ENCODE assay signal across 8 cellular contexts in genomic region chr11:123111465-123111864, GRCh38. TPM values are rescaled to one million over a fixed set of nuclear protein-coding genes. Genes with fewer than 3 reads are reported as not detected.
DNase-seq lines count a peak whose midpoint lies in the region; ATAC-seq and TF ChIP-seq lines count a peak whose summit lies in the region.

No MANE protein-coding gene starts in this region.

- ATAC-seq in body of pancreas (peak; percentile 73), GM18909 (IDR thresholded peaks at IDR 0.05; ENCODE audit: poor library complexity, unreplicated experiment) (no peak)

- H3K27ac ChIP-seq in GM23248 (peak overlapping the region; percentile 59), body of pancreas (no peak overlapping the region), stomach (peak overlapping the region in 3 of 5 donors; percentile 33 to 78 (median 64))

- H3K36me3 ChIP-seq in GM23248 (ENCODE audit: low read depth) (peaks cover 27% of the 10 kb centered on the region), body of pancreas (replicated peaks in 1 of 2; ENCODE audit: insufficient read depth in 1 of 2, low read depth in 2 of 2) (no peaks in the 10 kb centered on the region), stomach (peaks cover 0 to 7% (median 0%) of the 10 kb centered on the region in 4 donors)

- H3K27ac Mint-ChIP-seq in immature natural killer cell: no peak overlapping the region

- TF ChIP-seq EP300 in stomach (IDR thresholded peaks at IDR 0.05): no peak

- intact Hi-C loops in body of pancreas (cut with DNase I) (loop anchor here (5.0 kb wide), 1 partner anchor 136 kb away; no protein-coding TSS in a partner anchor), stomach (cut with DNase I; ENCODE audit: low total_unique reads) (no loop called here)

- peaks cover 0 to 4% (median 2%) of the 10 kb centered on the region in 3 donors for H3K27me3 Mint-ChIP-seq in immature natural killer cell (ENCODE audit: low read depth in 3 of 3)

- peak; percentile 69 to 92 (median 78) for TF ChIP-seq CTCF in body of pancreas (IDR thresholded peaks at IDR 0.05)
- peak in 5 of 7 experiments; percentile 49 to 76 (median 75) for TF ChIP-seq CTCF in stomach (IDR thresholded peaks at IDR 0.05)

- no peak overlapping the region for H2AFZ ChIP-seq in GM23248

- no peaks in the 10 kb centered on the region for H3K9me3 ChIP-seq in GM23248 (ENCODE audit: low read depth)
- no peaks in the 10 kb centered on the region for H3K9me3 ChIP-seq in body of pancreas
- peaks cover 0 to 10% (median 3%) of the 10 kb centered on the region in 4 donors for H3K9me3 ChIP-seq in stomach

- peak; percentile 29 for DNase-seq in Ammon's horn (ENCODE audit: low spot score)
- peak; percentile 73 for DNase-seq in GM23248
- DNase-seq in NCI-H446 treated with DMSO at 0.1 percent for 48 hours (lab: John Stamatoyannopoulos, UW): peak; percentile 53
- no peak for DNase-seq in body of pancreas
- peak; percentile 9 to 37 (median 33) for DNase-seq in immature natural killer cell
- no peak for DNase-seq in stomach
- DNase-seq in ureter (ENCODE audit: low spot score): no peak

- H3K4me3 ChIP-seq in GM23248: no peak overlapping the region
- H3K4me3 ChIP-seq in body of pancreas: no peak overlapping the region
- H3K4me3 ChIP-seq in stomach: no peak overlapping the region

- in situ Hi-C loops in GM23248 (cut with MboI): loop anchor here (5.0 kb wide), 1 partner anchor 136 kb away; no protein-coding TSS in a partner anchor

- peaks cover 0 to 7% (median 4%) of the 10 kb centered on the region in 3 donors for H3K36me3 Mint-ChIP-seq in immature natural killer cell

- H3K4me1 ChIP-seq in GM23248 (ENCODE audit: insufficient read depth) (peaks cover 12% of the 10 kb centered on the region), body of pancreas (no peaks in the 10 kb centered on the region), stomach (peaks cover 0 to 21% (median 2%) of the 10 kb centered on the region in 4 donors)

- no peaks in the 10 kb centered on the region for H4K20me1 ChIP-seq in GM23248 (ENCODE audit: insufficient read depth)

- H3K27me3 ChIP-seq in GM23248 (replicated peaks; ENCODE audit: insufficient read depth): no peaks in the 10 kb centered on the region
- no peaks in the 10 kb centered on the region for H3K27me3 ChIP-seq in body of pancreas
- no peaks in the 10 kb centered on the region for H3K27me3 ChIP-seq in stomach

- peaks cover 5 to 12% of the 10 kb centered on the region in 2 donors for H3K4me1 Mint-ChIP-seq in immature natural killer cell

- H3K79me2 ChIP-seq in GM23248 (ENCODE audit: insufficient read depth): peaks cover 100% of the 10 kb centered on the region

- no peak overlapping the region for H3K4me3 Mint-ChIP-seq in immature natural killer cell

- peaks cover 80% of the 10 kb centered on the region for H3F3A ChIP-seq in GM23248 (ENCODE audit: insufficient read depth)

- TF ChIP-seq POLR2A in body of pancreas (IDR thresholded peaks at IDR 0.05) (no peak), stomach (IDR thresholded peaks at IDR 0.05) (no peak)

- H3K9ac ChIP-seq in GM23248: peak overlapping the region; percentile 22; the same call in 1 of the 2 replicates

- no peaks in the 10 kb centered on the region for H3K9me2 ChIP-seq in GM23248 (ENCODE audit: insufficient read depth)

- H3K4me2 ChIP-seq in GM23248 (ENCODE audit: unreplicated experiment): no peak overlapping the region

- 56 to 59% methylated on average over 4 of the region's 4 CpGs for WGBS in GM23248 (ENCODE audit: low coverage in 1 of 2, low lambda C conversion rate in 2 of 2, missing lambda C conversion rate in 2 of 2), 2 experiments
- 67 to 69% methylated on average over 4 of the region's 4 CpGs for WGBS in body of pancreas, 2 donors
- 47 to 64% (median 62%) methylated on average over 4 of the region's 4 CpGs for WGBS in stomach, 5 donors

- H3K9me3 Mint-ChIP-seq in immature natural killer cell: no peaks in the 10 kb centered on the region

RNA-seq across cellular contexts. Expression of gene HSPA8, which starts 49.5 kb away (rescaled TPM):
- 2,043 and 2,414 TPM in 2 replicates for total RNA-seq in GM23248 (2014; rRNA removed; shearing (Covaris generic))
- polyA plus RNA-seq in GM23248 (2016; fragmentation: Nextera tagmentation; extraction: Ambion mirVana) (708 and 741 TPM in 2 replicates), immature natural killer cell (1,000 to 10,000 TPM in 1 of 3 donors, 100 to 1,000 TPM in 2; 797 to 1,150 (median 908) TPM), stomach (100 to 1,000 TPM; 187 to 666 (median 428) TPM)
- total RNA-seq in body of pancreas (100 to 1,000 TPM; 423 to 660 TPM), stomach (1,000 to 10,000 TPM in 1 of 5 donors, 100 to 1,000 TPM in 4; 380 to 1,244 (median 728) TPM), ureter (1,206 TPM)

Comparison
In these comparisons a context has a peak if more than half of its experiments do, and no peak if none do; other contexts are left out.
1. DNase-seq: peak in Ammon's horn (single experiment), GM23248 (single experiment), NCI-H446 treated with DMSO at 0.1 percent for 48 hours (single experiment) and immature natural killer cell (3 of 3); none in body of pancreas (0 of 4), stomach (single experiment) and ureter (single experiment).
2. H3K27ac ChIP-seq: peak in GM23248 (single experiment) and stomach (3 of 5); none in body of pancreas (0 of 4).